Comparison of ENCODE assay signal across 7 cellular contexts in the genomic region with DNA sequence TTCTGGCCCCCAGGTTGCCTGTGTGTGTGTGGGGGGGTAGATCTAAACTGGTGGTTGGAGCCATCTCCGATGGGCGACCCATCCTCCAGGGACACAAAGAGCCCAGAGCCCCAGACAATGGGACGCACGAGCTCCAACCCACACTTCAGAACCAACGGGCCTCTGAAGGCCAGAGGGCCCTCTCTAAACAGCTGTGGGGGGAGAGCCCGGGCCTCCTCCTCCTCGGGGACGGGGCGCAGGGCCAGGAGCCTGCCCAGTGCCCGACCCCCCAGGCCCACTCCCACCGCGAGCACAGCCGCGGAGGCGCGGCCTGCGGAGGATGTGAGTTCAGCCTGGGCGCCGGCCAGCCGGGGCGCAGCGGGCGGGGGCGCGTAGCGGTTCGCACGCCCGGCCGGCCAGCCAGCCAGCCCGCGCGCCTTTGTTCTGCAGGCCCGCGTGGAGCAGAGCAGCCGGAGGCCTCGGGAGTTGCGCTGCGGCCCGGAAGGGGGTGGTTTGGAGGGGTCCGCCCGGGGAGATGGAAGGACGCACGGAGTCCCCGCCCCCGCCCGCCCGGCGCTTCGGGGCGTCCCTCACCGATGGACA. TPM values are rescaled to one million over a fixed set of nuclear protein-coding genes. Genes with fewer than 3 reads are reported as not detected.
DNase-seq lines count a peak whose midpoint lies in the region; ATAC-seq and TF ChIP-seq lines count a peak whose summit lies in the region.

No MANE protein-coding gene starts in this region.

- H4K20me1 ChIP-seq in GM23338 (replicated peaks; ENCODE audit: insufficient read depth) = peaks cover 6% of the 10 kb centered on the region

- no peak for ATAC-seq in GM23338

- no peak for DNase-seq in GM23338 (ENCODE audit: low spot score)
- DNase-seq in Peyer's patch = no peak
- no peak for DNase-seq in osteocyte (ENCODE audit: extremely low spot score, unreplicated experiment)
- no peak for DNase-seq in NCI-H187 (lab: John Stamatoyannopoulos, UW)
- DNase-seq in central memory CD4-positive, alpha-beta T cell = no peak
- no peak for DNase-seq in stimulated activated CD4-positive, alpha-beta T cell treated with anti-CD3 and anti-CD28 coated beads, Interleukin-2, amount 100 ng/mL, for 48 hours

- H3K36me3 Mint-ChIP-seq in GM23338 (ENCODE audit: low read depth) (peaks cover 42% of the 10 kb centered on the region), osteocyte (ENCODE audit: unreplicated experiment) (peaks cover 7% of the 10 kb centered on the region)

- H3K9me3 Mint-ChIP-seq in GM23338 = peaks cover 5% of the 10 kb centered on the region; the same call in 2 of the 3 replicates
- H3K9me3 Mint-ChIP-seq in osteocyte (ENCODE audit: unreplicated experiment) = no peaks in the 10 kb centered on the region

- H3K79me2 ChIP-seq in GM23338 (replicated peaks; ENCODE audit: insufficient read depth) = peaks cover 49% of the 10 kb centered on the region

- H3K9me3 ChIP-seq in Peyer's patch (no peaks in the 10 kb centered on the region), esophagus (ENCODE audit: control insufficient read depth in 2 of 2, insufficient read depth in 1 of 2, low read depth in 1 of 2, low read length in 1 of 2) (peaks cover 0 to 8% of the 10 kb centered on the region in 2 donors)

- H3K4me1 ChIP-seq in GM23338 (ENCODE audit: insufficient read depth) = 0 out of 2 replicates have a peak, but pooled peaks cover 4% of the 10 kb centered on the region
- peaks cover 0 to 25% (median 8%) of the 10 kb centered on the region in 4 donors for H3K4me1 ChIP-seq in Peyer's patch
- peaks cover 0 to 14% of the 10 kb centered on the region in 2 donors for H3K4me1 ChIP-seq in esophagus (ENCODE audit: control insufficient read depth in 2 of 2, insufficient read depth in 2 of 2, low read length in 1 of 2)

- H3K4me1 Mint-ChIP-seq in GM23338 (peaks cover 6% of the 10 kb centered on the region; the same call in 1 of the 3 replicates), osteocyte (ENCODE audit: unreplicated experiment) (peaks cover 24% of the 10 kb centered on the region)

- H3K27ac Mint-ChIP-seq in GM23338 (peak overlapping the region; percentile 99), osteocyte (ENCODE audit: unreplicated experiment) (peak overlapping the region; percentile 92)

- H3K27me3 ChIP-seq in GM23338 (ENCODE audit: insufficient read depth) = no peaks in the 10 kb centered on the region
- no peaks in the 10 kb centered on the region for H3K27me3 ChIP-seq in Peyer's patch
- H3K27me3 ChIP-seq in esophagus (ENCODE audit: control insufficient read depth in 1 of 2, insufficient read depth in 2 of 2, low read length in 2 of 2) = no peaks in the 10 kb centered on the region

- H3K36me3 ChIP-seq in GM23338 (ENCODE audit: insufficient read depth) (no peaks in the 10 kb centered on the region), Peyer's patch (no peaks in the 10 kb centered on the region), esophagus (ENCODE audit: control insufficient read depth in 2 of 2, insufficient read depth in 2 of 2, low read length in 1 of 2) (peaks cover 0 to 25% of the 10 kb centered on the region in 2 donors)

- H3K27ac ChIP-seq in GM23338 (ENCODE audit: low read depth) (peak overlapping the region; percentile 95), Peyer's patch (peak overlapping the region; percentile 83 to 92 (median 87)), esophagus (ENCODE audit: low read depth in 2 of 2, low read length in 1 of 2) (peak overlapping the region; percentile 90 to 94)

- H3K4me3 ChIP-seq in GM23338 (peak overlapping the region; percentile 84), Peyer's patch (peak overlapping the region; percentile 46 to 79 (median 62)), esophagus (ENCODE audit: low read depth in 1 of 2, low read length in 2 of 2) (peak overlapping the region; percentile 57 to 75)

- H3K9me2 ChIP-seq in GM23338 (ENCODE audit: insufficient read depth) = no peaks in the 10 kb centered on the region

- WGBS in esophagus, 2 donors = 0 to 18% methylated on average over 50 to 52 of the region's 52 CpGs

- H3K4me3 Mint-ChIP-seq in GM23338 = peak overlapping the region; percentile 91
- H3K4me3 Mint-ChIP-seq in osteocyte (ENCODE audit: unreplicated experiment) = peak overlapping the region; percentile 85

- H3K27me3 Mint-ChIP-seq in GM23338 (ENCODE audit: insufficient read depth, low read depth, poor library complexity) = peaks cover 20% of the 10 kb centered on the region
- H3K27me3 Mint-ChIP-seq in osteocyte (ENCODE audit: unreplicated experiment) = no peaks in the 10 kb centered on the region

- TF ChIP-seq POLR2A in Peyer's patch (IDR thresholded peaks at IDR 0.05) = no peak

- H3K4me2 ChIP-seq in GM23338 = peak overlapping the region; percentile 88

- H3F3A ChIP-seq in GM23338 (replicated peaks; ENCODE audit: low read depth) = 0 out of 2 replicates have a peak, but pooled peaks cover 7% of the 10 kb centered on the region

- TF ChIP-seq CTCF in GM23338 (conservative IDR thresholded peaks at IDR 0.05; ENCODE audit: low read depth in 2 of 2) (no peak), Peyer's patch (IDR thresholded peaks at IDR 0.05) (no peak), osteocyte (IDR thresholded peaks at IDR 0.05) (no peak)

- H2AFZ ChIP-seq in GM23338 = no peak overlapping the region

TF ChIP-seq in GM23338, 12 proteins besides CTCF, POLR2A, EP300 and RAD21 (continues in another document):
- TF ChIP-seq NANOG (IDR thresholded peaks at IDR 0.05; ENCODE audit: borderline replicate concordance) (no peak), JUNB (IDR thresholded peaks at IDR 0.05; ENCODE audit: unreplicated experiment) (no peak), EZH2 (IDR thresholded peaks at IDR 0.05; ENCODE audit: low read depth, unreplicated experiment) (no peak), ZNF331 (CRISPR knock-in tag; IDR thresholded peaks at IDR 0.05; ENCODE audit: low read depth) (no peak), POLR2AphosphoS5 (IDR thresholded peaks at IDR 0.05; ENCODE audit: low read depth) (no peak)
- TF ChIP-seq, protein P1, sequence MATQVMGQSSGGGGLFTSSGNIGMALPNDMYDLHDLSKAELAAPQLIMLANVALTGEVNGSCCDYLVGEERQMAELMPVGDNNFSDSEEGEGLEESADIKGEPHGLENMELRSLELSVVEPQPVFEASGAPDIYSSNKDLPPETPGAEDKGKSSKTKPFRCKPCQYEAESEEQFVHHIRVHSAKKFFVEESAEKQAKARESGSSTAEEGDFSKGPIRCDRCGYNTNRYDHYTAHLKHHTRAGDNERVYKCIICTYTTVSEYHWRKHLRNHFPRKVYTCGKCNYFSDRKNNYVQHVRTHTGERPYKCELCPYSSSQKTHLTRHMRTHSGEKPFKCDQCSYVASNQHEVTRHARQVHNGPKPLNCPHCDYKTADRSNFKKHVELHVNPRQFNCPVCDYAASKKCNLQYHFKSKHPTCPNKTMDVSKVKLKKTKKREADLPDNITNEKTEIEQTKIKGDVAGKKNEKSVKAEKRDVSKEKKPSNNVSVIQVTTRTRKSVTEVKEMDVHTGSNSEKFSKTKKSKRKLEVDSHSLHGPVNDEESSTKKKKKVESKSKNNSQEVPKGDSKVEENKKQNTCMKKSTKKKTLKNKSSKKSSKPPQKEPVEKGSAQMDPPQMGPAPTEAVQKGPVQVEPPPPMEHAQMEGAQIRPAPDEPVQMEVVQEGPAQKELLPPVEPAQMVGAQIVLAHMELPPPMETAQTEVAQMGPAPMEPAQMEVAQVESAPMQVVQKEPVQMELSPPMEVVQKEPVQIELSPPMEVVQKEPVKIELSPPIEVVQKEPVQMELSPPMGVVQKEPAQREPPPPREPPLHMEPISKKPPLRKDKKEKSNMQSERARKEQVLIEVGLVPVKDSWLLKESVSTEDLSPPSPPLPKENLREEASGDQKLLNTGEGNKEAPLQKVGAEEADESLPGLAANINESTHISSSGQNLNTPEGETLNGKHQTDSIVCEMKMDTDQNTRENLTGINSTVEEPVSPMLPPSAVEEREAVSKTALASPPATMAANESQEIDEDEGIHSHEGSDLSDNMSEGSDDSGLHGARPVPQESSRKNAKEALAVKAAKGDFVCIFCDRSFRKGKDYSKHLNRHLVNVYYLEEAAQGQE (IDR thresholded peaks at IDR 0.05; ENCODE audit: unreplicated experiment) = no peak

RNA-seq across cellular contexts. Expression of a gene that starts 4.0 kb away (rescaled TPM):
- 1,228 and 1,445 TPM in 2 replicates for total RNA-seq in GM23338 (2014; rRNA removed; shearing (Covaris generic))
- 579 and 629 TPM in 2 replicates for polyA plus RNA-seq in GM23338 (2016; fragmentation: Nextera tagmentation; extraction: Ambion mirVana)
- 100 to 1,000 TPM; 143 to 663 (median 328) TPM for total RNA-seq in Peyer's patch
- polyA plus RNA-seq in esophagus = 100 to 1,000 TPM; 407 to 691 TPM
- 2,024 and 2,203 TPM in 2 replicates for total RNA-seq in osteocyte

RNA-seq across cellular contexts. Expression of a gene that starts 8.7 kb away (rescaled TPM):
- total RNA-seq in GM23338 (2014; rRNA removed; shearing (Covaris generic)) = 76.0 and 78.6 TPM in 2 replicates
- polyA plus RNA-seq in GM23338 (2016; fragmentation: Nextera tagmentation; extraction: Ambion mirVana) (74.2 and 78.3 TPM in 2 replicates), esophagus (10 to 100 TPM; 66.5 to 83.9 TPM)
- total RNA-seq in Peyer's patch (10 to 100 TPM; 21.7 to 31.4 (median 26.6) TPM), osteocyte (68.9 and 73.1 TPM in 2 replicates)

RNA-seq across cellular contexts. Expression of a gene that starts 27.8 kb away (rescaled TPM):
- 3,338 and 4,929 TPM in 2 replicates for total RNA-seq in GM23338 (2014; rRNA removed; shearing (Covaris generic))
- 1,696 and 1,721 TPM in 2 replicates for polyA plus RNA-seq in GM23338 (2016; fragmentation: Nextera tagmentation; extraction: Ambion mirVana)
- total RNA-seq in Peyer's patch = 1,000 to 10,000 TPM; 1,992 to 4,644 (median 2,626) TPM
- 1,000 to 10,000 TPM; 2,998 to 4,750 TPM for polyA plus RNA-seq in esophagus
- total RNA-seq in osteocyte = 2,857 and 2,892 TPM in 2 replicates

RNA-seq across cellular contexts. Expression of a gene that starts 38.7 kb away (rescaled TPM):
- 16.0 and 16.1 TPM in 2 replicates for total RNA-seq in GM23338 (2014; rRNA removed; shearing (Covaris generic))
- 3.3 and 4.1 TPM in 2 replicates for polyA plus RNA-seq in GM23338 (2016; fragmentation: Nextera tagmentation; extraction: Ambion mirVana)
- 10 to 100 TPM; 23.9 to 41.2 (median 32.2) TPM for total RNA-seq in Peyer's patch
- polyA plus RNA-seq in esophagus = 10 to 100 TPM; 20.1 to 20.3 TPM
- 27.9 and 28.1 TPM in 2 replicates for total RNA-seq in osteocyte

RNA-seq across cellular contexts. Expression of a gene that starts 40.9 kb away (rescaled TPM):
- total RNA-seq in GM23338 (2014; rRNA removed; shearing (Covaris generic)) = 36.0 and 43.3 TPM in 2 replicates
- 24.1 and 26.1 TPM in 2 replicates for polyA plus RNA-seq in GM23338 (2016; fragmentation: Nextera tagmentation; extraction: Ambion mirVana)
- total RNA-seq in Peyer's patch = 100 to 1,000 TPM; 105 to 147 (median 112) TPM
- polyA plus RNA-seq in esophagus = 10 to 100 TPM; 28.9 to 59.5 TPM
- total RNA-seq in osteocyte = 46.2 and 47.3 TPM in 2 replicates
